25 cellular contexts compared by ENCODE assay signal in genomic region chr19:28569132-28570114, GRCh38.
A peak's percentile ranks its signal among the peaks of the same experiment; 100 is the strongest.
DNase-seq lines count a peak whose midpoint lies in the region; ATAC-seq and TF ChIP-seq lines count a peak whose summit lies in the region.
"Had no signal": no experiment of that assay in that cellular context is flagged by ENCODE, and none has a peak within 500 bp of the region (broad histone marks: within the 10 kb centered on the region; RNA-seq: fewer than 3 reads in every experiment).

No MANE protein-coding gene starts in this region.

- DNase-seq in NCI-H1092 treated with DMSO at 0.1 percent for 48 hours (lab: John Stamatoyannopoulos, UW) (peak; percentile 7), NCI-H1092 (lab: John Stamatoyannopoulos, UW) (no peak), endodermal cell (peak; percentile 49), right lobe of liver (peak; percentile 49 to 68 (median 63)), spleen (peak; percentile 40), SW 1271 (lab: John Stamatoyannopoulos, UW) (no peak)
- no peak for DNase-seq in activated CD4-positive, alpha-beta T cell treated with anti-CD3 and anti-CD28 coated beads for 48 hours
- DNase-seq: Caco-2; CD8-positive, alpha-beta T cell; DMS79; EL; GF-D8; KBM-7; NCI-H1417; NCI-H1694; NCI-H2029 treated with DMSO at 0.1 percent for 48 hours; NCI-H2227 treated with DMSO at 0.1 percent for 48 hours; NCI-H526 treated with DMSO at 0.1 percent for 48 hours; SHP77 had no signal

- no peak overlapping the region for H3K27ac ChIP-seq in endodermal cell (ENCODE audit: low read depth, low read length)
- H3K27ac ChIP-seq in right lobe of liver = peak overlapping the region in 2 of 3 donors; percentile 17 to 71
- H3K27ac ChIP-seq in spleen = no peak overlapping the region
- H3K27ac ChIP-seq: 22Rv1, C4-2B, RWPE1 had no signal

- H3K27me3 Mint-ChIP-seq in endodermal cell (ENCODE audit: insufficient read depth) = no peaks in the 10 kb centered on the region
- H3K27me3 Mint-ChIP-seq: B cell had no signal

- H3K27ac Mint-ChIP-seq in endodermal cell = no peak overlapping the region
- H3K27ac Mint-ChIP-seq: B cell; CD8-positive, alpha-beta T cell had no signal

- H3K27me3 ChIP-seq in endodermal cell (ENCODE audit: control insufficient read depth, insufficient read depth, low read length, poor library complexity, severe bottlenecking) = no peaks in the 10 kb centered on the region
- H3K27me3 ChIP-seq in right lobe of liver = no peaks in the 10 kb centered on the region
- no peaks in the 10 kb centered on the region for H3K27me3 ChIP-seq in spleen (replicated peaks in 1 of 7)

- H3K36me3 ChIP-seq in endodermal cell (ENCODE audit: control insufficient read depth, insufficient read depth, low read length) (no peaks in the 10 kb centered on the region), right lobe of liver (no peaks in the 10 kb centered on the region), spleen (no peaks in the 10 kb centered on the region)

- no peak overlapping the region for H3K9ac ChIP-seq in endodermal cell (ENCODE audit: extremely low read depth, low read length, poor library complexity, severe bottlenecking)

- WGBS in endodermal cell (ENCODE audit: insufficient coverage in 1 of 2, insufficient read length in 1 of 2), 2 experiments = 75 to 89% methylated on average over 6 to 12 of the region's 12 CpGs
- 22% methylated on average over 7 of the region's 12 CpGs for WGBS in right lobe of liver (ENCODE audit: insufficient coverage, low coverage, low lambda C conversion rate, missing lambda C conversion rate)
- 74 to 89% (median 79%) methylated on average over 12 of the region's 12 CpGs for WGBS in spleen, 5 donors

- H3K36me3 Mint-ChIP-seq in endodermal cell (ENCODE audit: low read depth) = no peaks in the 10 kb centered on the region
- H3K36me3 Mint-ChIP-seq: CD8-positive, alpha-beta T cell had no signal

- intact Hi-C loops in right lobe of liver (cut with DNase I) (no loop called here), spleen (cut with DNase I; ENCODE audit: low total_unique reads) (no loop called here)

- TF ChIP-seq POLR2A in right lobe of liver (IDR thresholded peaks at IDR 0.05) (no peak), spleen (IDR thresholded peaks at IDR 0.05) (no peak)

- H3K4me3 ChIP-seq in endodermal cell (ENCODE audit: low read length) = no peak overlapping the region
- peak overlapping the region in 1 of 3 donors; percentile 14 for H3K4me3 ChIP-seq in right lobe of liver
- H3K4me3 ChIP-seq in spleen = no peak overlapping the region

- peak; percentile 86 to 94 (median 90) for ATAC-seq in right lobe of liver
- ATAC-seq in HG03196 (IDR thresholded peaks at IDR 0.05; ENCODE audit: unreplicated experiment) = no peak
- ATAC-seq: CD8-positive, alpha-beta T cell; Panc1 had no signal

- no peaks in the 10 kb centered on the region for H3K9me3 ChIP-seq in endodermal cell (ENCODE audit: control insufficient read depth, low read length)
- no peaks in the 10 kb centered on the region for H3K9me3 ChIP-seq in right lobe of liver
- peaks cover 0 to 5% (median 0%) of the 10 kb centered on the region in 8 donors for H3K9me3 ChIP-seq in spleen
- H3K9me3 ChIP-seq: Caco-2 had no signal

- no peak for TF ChIP-seq CTCF in endodermal cell (conservative IDR thresholded peaks at IDR 0.05)
- TF ChIP-seq CTCF in right lobe of liver (IDR thresholded peaks at IDR 0.05) = no peak
- TF ChIP-seq CTCF in spleen (IDR thresholded peaks at IDR 0.05 in 8 of 11, conservative IDR thresholded peaks at IDR 0.05 in 3 of 11) = no peak

- H3K4me1 ChIP-seq in endodermal cell (ENCODE audit: control insufficient read depth, insufficient read depth, low read length) = no peaks in the 10 kb centered on the region
- H3K4me1 ChIP-seq in right lobe of liver = peaks cover 0 to 22% (median 0%) of the 10 kb centered on the region in 4 donors
- no peaks in the 10 kb centered on the region for H3K4me1 ChIP-seq in spleen
- H3K4me1 ChIP-seq: Caco-2 had no signal

- H3K9me3 Mint-ChIP-seq in endodermal cell = no peaks in the 10 kb centered on the region
- H3K9me3 Mint-ChIP-seq: CD8-positive, alpha-beta T cell had no signal

- no peak overlapping the region for H3K4me3 Mint-ChIP-seq in endodermal cell
- H3K4me3 Mint-ChIP-seq: B cell; CD8-positive, alpha-beta T cell had no signal

- peaks cover 2% of the 10 kb centered on the region for H3K4me1 Mint-ChIP-seq in endodermal cell
- H3K4me1 Mint-ChIP-seq: B cell had no signal

Comparison
In these comparisons a context has a peak if more than half of its experiments do, and no peak if none do; other contexts are left out.
1. DNase-seq: peak in NCI-H1092 treated with DMSO at 0.1 percent for 48 hours (single experiment), endodermal cell (single experiment), right lobe of liver (3 of 3) and spleen (single experiment); none in NCI-H1092 (single experiment), SW 1271 (0 of 2) and activated CD4-positive, alpha-beta T cell treated with anti-CD3 and anti-CD28 coated beads for 48 hours (single experiment).
2. H3K27ac ChIP-seq: peak in right lobe of liver (2 of 3); none in endodermal cell (single experiment) and spleen (0 of 8).